8 cellular contexts compared by ENCODE assay signal in the genomic region with DNA sequence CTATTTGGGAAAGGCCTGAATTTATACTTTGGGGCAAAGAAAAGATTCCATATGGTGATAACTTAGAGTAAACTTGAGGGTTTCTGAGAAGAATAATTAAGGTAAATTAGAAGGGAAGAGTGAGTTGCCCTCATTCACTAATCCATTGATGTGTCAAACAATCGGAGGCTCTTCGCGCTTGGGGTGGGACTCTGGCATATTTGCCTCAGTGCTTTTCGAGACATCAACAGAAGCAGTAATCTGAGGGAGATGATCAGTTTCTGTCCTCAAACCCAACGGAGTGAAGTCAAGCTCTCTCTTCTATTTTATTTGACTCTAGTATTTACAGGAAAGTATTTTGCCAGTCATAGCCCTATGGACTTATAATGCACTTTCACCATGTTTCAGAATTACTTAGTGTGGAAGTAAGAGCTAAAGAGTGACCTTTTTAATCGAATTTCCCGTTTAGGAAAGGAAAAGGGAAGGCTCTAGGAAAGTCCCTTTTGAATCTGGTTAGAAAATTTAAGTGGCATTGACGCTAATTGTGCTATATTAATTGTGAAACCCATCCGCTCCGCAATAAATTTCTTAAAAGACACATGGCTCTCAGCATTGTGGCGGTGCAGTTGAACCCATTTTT. TPM values are rescaled to one million over a fixed set of nuclear protein-coding genes. Genes with fewer than 3 reads are reported as not detected.
DNase-seq lines count a peak whose midpoint lies in the region; ATAC-seq and TF ChIP-seq lines count a peak whose summit lies in the region.

No MANE protein-coding gene starts in this region.

- no peaks in the 10 kb centered on the region for H3K9me3 ChIP-seq in heart right ventricle

- intact Hi-C loops in heart right ventricle (cut with DNase I) (no loop called here), Right ventricle myocardium inferior (cut with DNase I) (no loop called here)

- DNase-seq in heart right ventricle = no peak
- no peak for DNase-seq in Right ventricle myocardium inferior (ENCODE audit: missing footprints)
- no peak for DNase-seq in activated naive CD8-positive, alpha-beta T cell treated with anti-CD3 and anti-CD28 coated beads for 36 hours
- peak; percentile 26 for DNase-seq in kidney tubule cell (ENCODE audit: low spot score)
- peak in 1 of 49 donors; percentile 10 for DNase-seq in substantia nigra (lab: John Stamatoyannopoulos, UW)
- DNase-seq in iPS-NIHi11 (ENCODE audit: low spot score) = no peak
- DNase-seq in activated CD4-positive, CD25-positive, alpha-beta regulatory T cell treated with anti-CD3 and anti-CD28 coated beads, Interleukin-2, amount 50 U/mL, for 72 hours = no peak

- H3K4me3 Mint-ChIP-seq in activated naive CD8-positive, alpha-beta T cell treated with anti-CD3 and anti-CD28 coated beads for 36 hours = peak overlapping the region; percentile 96

- H3K27ac ChIP-seq in heart right ventricle (peak overlapping the region in 7 of 10 donors; percentile 91 to 97 (median 96)), substantia nigra (ENCODE audit: low read depth, low read length, poor library complexity, severe bottlenecking) (peak overlapping the region; percentile 97)

- peaks cover 0 to 34% (median 0%) of the 10 kb centered on the region in 9 donors for H3K36me3 ChIP-seq in heart right ventricle

- peaks cover 2 to 54% (median 49%) of the 10 kb centered on the region in 9 donors for H3K4me1 ChIP-seq in heart right ventricle

- H3K4me3 ChIP-seq in heart right ventricle = peak overlapping the region; percentile 65 to 97 (median 88)

- 4% methylated on average over 11 of the region's 11 CpGs for WGBS in heart right ventricle, 2 donors

- H3K36me3 Mint-ChIP-seq in activated naive CD8-positive, alpha-beta T cell treated with anti-CD3 and anti-CD28 coated beads for 36 hours = peaks cover 23% of the 10 kb centered on the region

- peaks cover 27% of the 10 kb centered on the region for H3K4me1 Mint-ChIP-seq in activated naive CD8-positive, alpha-beta T cell treated with anti-CD3 and anti-CD28 coated beads for 36 hours

- H3K9me3 Mint-ChIP-seq in activated naive CD8-positive, alpha-beta T cell treated with anti-CD3 and anti-CD28 coated beads for 36 hours = no peaks in the 10 kb centered on the region

- no peaks in the 10 kb centered on the region for H3K27me3 Mint-ChIP-seq in activated naive CD8-positive, alpha-beta T cell treated with anti-CD3 and anti-CD28 coated beads for 36 hours

- ATAC-seq in heart right ventricle (no peak), Right ventricle myocardium inferior (no peak), HG03280 (IDR thresholded peaks at IDR 0.05; ENCODE audit: unreplicated experiment) (no peak)

- TF ChIP-seq CTCF in heart right ventricle (IDR thresholded peaks at IDR 0.05) = no peak

- H3K27me3 ChIP-seq in heart right ventricle = no peaks in the 10 kb centered on the region

- H3K27ac Mint-ChIP-seq in activated naive CD8-positive, alpha-beta T cell treated with anti-CD3 and anti-CD28 coated beads for 36 hours = peak overlapping the region; percentile 90

RNA-seq across cellular contexts. Expression of a gene that starts 1.3 kb away (rescaled TPM):
- 100 to 1,000 TPM in 4 of 10 donors, 10 to 100 TPM in 6; 86.4 to 110 (median 94.9) TPM for total RNA-seq in heart right ventricle
- polyA plus RNA-seq in heart right ventricle = 10 to 100 TPM; 32.2 to 47.6 TPM
- total RNA-seq in Right ventricle myocardium inferior = 96.7 TPM
- 100 to 1,000 TPM; 106 to 109 TPM for total RNA-seq in activated naive CD8-positive, alpha-beta T cell treated with anti-CD3 and anti-CD28 coated beads for 36 hours

RNA-seq across cellular contexts. Expression of a gene that starts 52.9 kb away (rescaled TPM):
- 1 to 10 TPM; 1.4 to 4.2 (median 2.7) TPM for total RNA-seq in heart right ventricle
- polyA plus RNA-seq in heart right ventricle = 1 to 10 TPM; 1.1 to 1.2 TPM
- total RNA-seq in Right ventricle myocardium inferior = 3.1 TPM
- total RNA-seq in activated naive CD8-positive, alpha-beta T cell treated with anti-CD3 and anti-CD28 coated beads for 36 hours = 1 to 10 TPM; 3.7 to 4.1 TPM
